In genomic region chr5:42454216-42454995, GRCh38 we compare ENCODE assay signal across 18 cellular contexts. TPM values are rescaled to one million over a fixed set of nuclear protein-coding genes. Genes with fewer than 3 reads are reported as not detected.
A peak's percentile ranks its signal among the peaks of the same experiment; 100 is the strongest.
DNase-seq lines count a peak whose midpoint lies in the region; ATAC-seq and TF ChIP-seq lines count a peak whose summit lies in the region.
"Had no signal": no experiment of that assay in that cellular context is flagged by ENCODE, and none has a peak within 500 bp of the region (broad histone marks: within the 10 kb centered on the region; RNA-seq: fewer than 3 reads in every experiment).

No MANE protein-coding gene starts in this region.

- H3K4me1 ChIP-seq in adrenal gland (replicated peaks in 1 of 2), result peaks cover 0 to 6% of the 10 kb centered on the region in 2 donors
- H3K4me1 ChIP-seq: BLaER1 had no signal

- peaks cover 19% of the 10 kb centered on the region for H3K9me3 Mint-ChIP-seq in HFFc6

- no peaks in the 10 kb centered on the region for H3K9me3 ChIP-seq in adrenal gland (replicated peaks in 1 of 3)

- DNase-seq in Right ventricle myocardium inferior (ENCODE audit: missing footprints) (no peak), cardiac septum (ENCODE audit: low spot score) (no peak), adrenal gland (peak in 6 of 7 donors; percentile 19 to 54 (median 39)), left ventricle myocardium superior (peak; percentile 38), SK-N-DZ (ENCODE audit: low spot score) (no peak), HFFc6 (no peak)
- DNase-seq: CD8-positive, alpha-beta T cell; GOT3; NCI-H1436 treated with DMSO at 0.1 percent for 48 hours; NCI-H2081 treated with DMSO at 0.1 percent for 48 hours; NCI-H510A; NCI-H774; PC-9 had no signal

- intact Hi-C loops in Right ventricle myocardium inferior (cut with DNase I), result no loop called here
- intact Hi-C loops in cardiac septum (cut with DNase I), result no loop called here
- intact Hi-C loops in adrenal gland (cut with DNase I), result no loop called here
- intact Hi-C loops in left ventricle myocardium superior (cut with micrococcal nuclease), result no loop called here

- H3K4me1 Mint-ChIP-seq in HFFc6 (ENCODE audit: low read depth), result no peaks in the 10 kb centered on the region
- H3K4me1 Mint-ChIP-seq: IgD-negative memory B cell had no signal

- H3K36me3 Mint-ChIP-seq in HFFc6 (ENCODE audit: low read depth), result no peaks in the 10 kb centered on the region
- H3K36me3 Mint-ChIP-seq: CD8-positive, alpha-beta T cell; IgD-negative memory B cell had no signal

- no peak overlapping the region for H3K27ac ChIP-seq in adrenal gland
- H3K27ac ChIP-seq: BLaER1, PC-9, SK-N-MC had no signal

- no peaks in the 10 kb centered on the region for H3K36me3 ChIP-seq in adrenal gland (replicated peaks in 1 of 2)
- H3K36me3 ChIP-seq: BLaER1 had no signal

- H3K4me3 ChIP-seq in adrenal gland, result no peak overlapping the region
- H3K4me3 ChIP-seq: BLaER1, PC-9, SK-N-MC had no signal

- no peaks in the 10 kb centered on the region for H3K27me3 ChIP-seq in adrenal gland
- H3K27me3 ChIP-seq: BLaER1 had no signal

- ATAC-seq in Right ventricle myocardium inferior, result peak; percentile 23
- peak; percentile 15 for ATAC-seq in left ventricle myocardium superior
- ATAC-seq in HG02981 (IDR thresholded peaks at IDR 0.05; ENCODE audit: unreplicated experiment), result no peak
- ATAC-seq in HG02938 (IDR thresholded peaks at IDR 0.05; ENCODE audit: unreplicated experiment), result no peak
- ATAC-seq: CD8-positive, alpha-beta T cell had no signal

- TF ChIP-seq CTCF in adrenal gland (IDR thresholded peaks at IDR 0.05), result no peak
- no peak for TF ChIP-seq CTCF in HFFc6 (IDR thresholded peaks at IDR 0.05)

- WGBS in adrenal gland, 4 donors, result 76 to 95% (median 79%) methylated on average over 3 to 5 of the region's 5 CpGs

- H3K27me3 Mint-ChIP-seq in HFFc6 (ENCODE audit: insufficient read depth), result no peaks in the 10 kb centered on the region; the same call in 1 of the 2 replicates

- TF ChIP-seq POLR2A in adrenal gland (IDR thresholded peaks at IDR 0.05), result no peak

- H3K27ac Mint-ChIP-seq in HFFc6, result no peak overlapping the region
- H3K27ac Mint-ChIP-seq: CD8-positive, alpha-beta T cell had no signal

- no peak overlapping the region for H3K4me3 Mint-ChIP-seq in HFFc6
- H3K4me3 Mint-ChIP-seq: CD8-positive, alpha-beta T cell; IgD-negative memory B cell had no signal

RNA-seq across cellular contexts. Expression of gene GHR, which starts 31.2 kb away (rescaled TPM):
- 14.7 TPM for total RNA-seq in Right ventricle myocardium inferior
- total RNA-seq in cardiac septum, result 10.4 TPM
- 10 to 100 TPM in 5 of 8 donors, 1 to 10 TPM in 3; 8.2 to 14.4 (median 11.7) TPM for total RNA-seq in adrenal gland
- polyA plus RNA-seq in adrenal gland, result 1 to 10 TPM; 2.9 to 6.4 (median 4.3) TPM
- total RNA-seq in left ventricle myocardium superior, result 11.9 TPM
- polyA plus RNA-seq in SK-N-DZ (2014; cell fraction: cytosol; rRNA removed), result 0.06 TPM in 1 of 2 replicates, not detected in the other
- polyA plus RNA-seq in SK-N-DZ (2014; cell fraction: nucleus; rRNA removed), result not detected in 2 replicates
- total RNA-seq in HFFc6 (2021; fragmentation: NEBNext Ultra II Directional; extraction: Animal tissue kit (Norgen Biotek cat#: 25700)), result 1 to 10 TPM; 1.3 to 2.1 (median 1.6) TPM
- total RNA-seq: CD8-positive, alpha-beta T cell; PC-9 had no signal
- polyA plus RNA-seq: IgD-negative memory B cell had no signal

Comparison
In these comparisons a context has a peak if more than half of its experiments do, and no peak if none do; other contexts are left out.
1. DNase-seq: peak in adrenal gland (6 of 7) and left ventricle myocardium superior (single experiment); none in Right ventricle myocardium inferior (single experiment), cardiac septum (single experiment), SK-N-DZ (single experiment) and HFFc6 (single experiment).
2. ATAC-seq: peak in Right ventricle myocardium inferior (single experiment) and left ventricle myocardium superior (single experiment); none in HG02981 (single experiment) and HG02938 (single experiment).